ENCODE assay signal across 15 cellular contexts in genomic region chr2:11955314-11955713, GRCh38.
DNase-seq lines count a peak whose midpoint lies in the region; ATAC-seq and TF ChIP-seq lines count a peak whose summit lies in the region.
"Had no signal": no experiment of that assay in that cellular context is flagged by ENCODE, and none has a peak within 500 bp of the region (broad histone marks: within the 10 kb centered on the region; RNA-seq: fewer than 3 reads in every experiment).

No MANE protein-coding gene starts in this region.

- peak; percentile 67 for ATAC-seq in Right ventricle myocardium inferior
- ATAC-seq in Right ventricle myocardium superior (ENCODE audit: poor library complexity), result no peak
- no peak for ATAC-seq in GM18517 (IDR thresholded peaks at IDR 0.05; ENCODE audit: unreplicated experiment)
- ATAC-seq in GM19467 (IDR thresholded peaks at IDR 0.05; ENCODE audit: unreplicated experiment), result no peak
- ATAC-seq: natural killer cell treated with Interleukin-12 subunit alpha and Interleukin-12 subunit beta and Interleukin-15 and Interleukin-18, amount 100 ng/mL, for 72 hours; stimulated activated memory B cell treated with anti-CD40 and anti-IgM and Interleukin-4, amounts not matched to agents 10 μg/mL and 1 μg/mL and 100 μg/mL, for 72 hours had no signal

- intact Hi-C loops in Right ventricle myocardium inferior (cut with DNase I), result loop anchor here (10.0 kb wide), 1 partner anchor 759 kb away; the partner anchor contains the start of gene TRIB2
- intact Hi-C loops in Right ventricle myocardium superior (cut with DNase I), result no loop called here

- DNase-seq in Right ventricle myocardium inferior (ENCODE audit: missing footprints), result no peak
- no peak for DNase-seq in Right ventricle myocardium superior
- peak; percentile 22 for DNase-seq in NOMO-1 treated with DMSO at 0.1 percent for 48 hours (lab: John Stamatoyannopoulos, UW; ENCODE audit: unreplicated experiment)
- peak; percentile 18 for DNase-seq in fibroblast of the aortic adventitia (ENCODE audit: low read depth)
- no peak for DNase-seq in HT-29 (ENCODE audit: low spot score)
- no peak for DNase-seq in iPS-NIHi7 (ENCODE audit: extremely low spot score)
- DNase-seq: H9; NCI-H510A treated with DMSO at 0.1 percent for 48 hours; stimulated activated CD4-positive, alpha-beta T cell treated with anti-CD3 and anti-CD28 coated beads, Interleukin-4, amount 100 ng/mL, for 4 hours had no signal

- H3K4me3 ChIP-seq in fibroblast of the aortic adventitia (ENCODE audit: low read depth, low read length), result no peak overlapping the region
- H3K4me3 ChIP-seq: adrenal gland, coronary artery had no signal

- TF ChIP-seq CTCF in fibroblast of the aortic adventitia (IDR thresholded peaks at IDR 0.05; ENCODE audit: insufficient read depth, low read length), result no peak

Comparison
In these comparisons a context has a peak if more than half of its experiments do, and no peak if none do; other contexts are left out.
1. DNase-seq: peak in NOMO-1 treated with DMSO at 0.1 percent for 48 hours (single experiment) and fibroblast of the aortic adventitia (single experiment); none in Right ventricle myocardium inferior (single experiment), Right ventricle myocardium superior (single experiment), HT-29 (single experiment) and iPS-NIHi7 (single experiment).